28 cellular contexts compared by ENCODE assay signal in genomic region chr7:55786901-55787300, GRCh38.
"Had no signal": no experiment of that assay in that cellular context is flagged by ENCODE, and none has a peak within 500 bp of the region (broad histone marks: within the 10 kb centered on the region; RNA-seq: fewer than 3 reads in every experiment).

No MANE protein-coding gene starts in this region.

- ATAC-seq: naive thymus-derived CD8-positive, alpha-beta T cell; natural killer cell treated with Interleukin-12 subunit alpha and Interleukin-12 subunit beta and Interleukin-15 and Interleukin-18, amount 100 ng/mL, for 72 hours; pancreas; right cardiac atrium; right lobe of liver; stimulated activated effector memory CD8-positive, alpha-beta T cell treated with anti-CD3 and anti-CD28 coated beads, Interleukin-12 subunit alpha, Interleukin-12 subunit beta, amount 100 ng/mL, for 72 hours; stimulated activated naive B cell treated with anti-CD40 and anti-IgM and Interleukin-4, amounts not matched to agents 10 μg/mL and 1 μg/mL and 100 μg/mL, for 72 hours; upper lobe of right lung had no signal

- H3K4me1 Mint-ChIP-seq: naive thymus-derived CD8-positive, alpha-beta T cell; nephron progenitor cell; neural crest cell; stimulated activated effector memory CD8-positive, alpha-beta T cell treated with anti-CD3 and anti-CD28 coated beads, Interleukin-12 subunit alpha, Interleukin-12 subunit beta, amount 100 ng/mL, for 72 hours; stimulated activated naive B cell treated with anti-CD40 and anti-IgM and Interleukin-4, amounts not matched to agents 10 μg/mL and 1 μg/mL and 100 μg/mL, for 72 hours had no signal

- H3K27ac Mint-ChIP-seq: naive thymus-derived CD8-positive, alpha-beta T cell; natural killer cell treated with Interleukin-12 subunit alpha and Interleukin-12 subunit beta and Interleukin-15 and Interleukin-18, amount 100 ng/mL, for 72 hours; nephron progenitor cell; stimulated activated effector memory CD8-positive, alpha-beta T cell treated with anti-CD3 and anti-CD28 coated beads, Interleukin-12 subunit alpha, Interleukin-12 subunit beta, amount 100 ng/mL, for 72 hours; stimulated activated naive B cell treated with anti-CD40 and anti-IgM and Interleukin-4, amounts not matched to agents 10 μg/mL and 1 μg/mL and 100 μg/mL, for 72 hours; stimulated activated naive CD8-positive, alpha-beta T cell treated with anti-CD3 and anti-CD28 coated beads, Interleukin-15, Interleukin-2, amounts not matched to agents 100 ng/mL and 50 ng/mL, for 24 hours had no signal

- H3K4me3 Mint-ChIP-seq: naive thymus-derived CD8-positive, alpha-beta T cell; natural killer cell treated with Interleukin-12 subunit alpha and Interleukin-12 subunit beta and Interleukin-15 and Interleukin-18, amount 100 ng/mL, for 72 hours; nephron progenitor cell; neural crest cell; stimulated activated effector memory CD8-positive, alpha-beta T cell treated with anti-CD3 and anti-CD28 coated beads, Interleukin-12 subunit alpha, Interleukin-12 subunit beta, amount 100 ng/mL, for 72 hours; stimulated activated naive B cell treated with anti-CD40 and anti-IgM and Interleukin-4, amounts not matched to agents 10 μg/mL and 1 μg/mL and 100 μg/mL, for 72 hours; stimulated activated naive CD8-positive, alpha-beta T cell treated with anti-CD3 and anti-CD28 coated beads, Interleukin-15, Interleukin-2, amounts not matched to agents 100 ng/mL and 50 ng/mL, for 24 hours had no signal

- DNase-seq: naive thymus-derived CD8-positive, alpha-beta T cell; nephron progenitor cell; nucleus accumbens; pancreas; retina; right cardiac atrium; right lobe of liver; sigmoid colon; small intestine; stimulated activated CD4-positive, alpha-beta T cell treated with anti-CD3 and anti-CD28 coated beads, Interleukin-15, amount 100 ng/mL, for 24 hours; stimulated activated CD4-positive, alpha-beta T cell treated with anti-CD3 and anti-CD28 coated beads, Interleukin-2, amount 100 ng/mL, for 24 hours; stimulated activated CD4-positive, alpha-beta T cell treated with anti-CD3 and anti-CD28 coated beads, Interleukin-2, amount 100 ng/mL, for 48 hours; stimulated activated CD4-positive, alpha-beta T cell treated with anti-CD3 and anti-CD28 coated beads, Interleukin-4, amount 100 ng/mL, for 24 hours; stimulated activated naive B cell treated with anti-CD40 and anti-IgM and Interleukin-4, amounts not matched to agents 10 μg/mL and 1 μg/mL and 100 μg/mL, for 72 hours; stimulated activated naive CD4-positive, alpha-beta T cell treated with Interleukin-2 at 50 U/mL for 16 hours; stomach; thyroid gland; trophoblast cell; upper lobe of right lung; uterus had no signal

- H3K27ac ChIP-seq: neutrophil, pancreas, prostate gland, right lobe of liver, sigmoid colon, stomach, thoracic aorta, thyroid gland, tibial nerve, upper lobe of right lung, uterus had no signal

- H3K4me3 ChIP-seq: pancreas, prostate gland, right lobe of liver, sigmoid colon, stomach, thoracic aorta, thyroid gland, tibial nerve, upper lobe of right lung, uterus had no signal

- H3K27me3 ChIP-seq: neutrophil, pancreas, right lobe of liver, sigmoid colon, stomach, thyroid gland, tibial nerve, upper lobe of right lung, uterus had no signal

- H3K4me1 ChIP-seq: pancreas, prostate gland, right lobe of liver, sigmoid colon, stomach, thyroid gland, tibial nerve, upper lobe of right lung, uterus had no signal

- H3K27me3 Mint-ChIP-seq: stimulated activated naive B cell treated with anti-CD40 and anti-IgM and Interleukin-4, amounts not matched to agents 10 μg/mL and 1 μg/mL and 100 μg/mL, for 72 hours had no signal

- H3K36me3 Mint-ChIP-seq: naive thymus-derived CD8-positive, alpha-beta T cell; natural killer cell treated with Interleukin-12 subunit alpha and Interleukin-12 subunit beta and Interleukin-15 and Interleukin-18, amount 100 ng/mL, for 72 hours; stimulated activated effector memory CD8-positive, alpha-beta T cell treated with anti-CD3 and anti-CD28 coated beads, Interleukin-12 subunit alpha, Interleukin-12 subunit beta, amount 100 ng/mL, for 72 hours; stimulated activated naive B cell treated with anti-CD40 and anti-IgM and Interleukin-4, amounts not matched to agents 10 μg/mL and 1 μg/mL and 100 μg/mL, for 72 hours had no signal

- H3K9me3 Mint-ChIP-seq: natural killer cell treated with Interleukin-12 subunit alpha and Interleukin-12 subunit beta and Interleukin-15 and Interleukin-18, amount 100 ng/mL, for 72 hours; stimulated activated effector memory CD8-positive, alpha-beta T cell treated with anti-CD3 and anti-CD28 coated beads, Interleukin-12 subunit alpha, Interleukin-12 subunit beta, amount 100 ng/mL, for 72 hours; stimulated activated naive CD8-positive, alpha-beta T cell treated with anti-CD3 and anti-CD28 coated beads, Interleukin-15, Interleukin-2, amounts not matched to agents 100 ng/mL and 50 ng/mL, for 24 hours had no signal

- H3K9me3 ChIP-seq: neutrophil, pancreas, prostate gland, right lobe of liver, sigmoid colon, stomach, thoracic aorta, thyroid gland, tibial nerve, upper lobe of right lung, uterus had no signal

- H3K36me3 ChIP-seq: neutrophil, pancreas, prostate gland, right lobe of liver, sigmoid colon, stomach, thoracic aorta, thyroid gland, tibial nerve, upper lobe of right lung, uterus had no signal
